In genomic region chr5:181246276-181247050, GRCh38 we compare ENCODE assay signal across 1 cellular context.
A peak's percentile ranks its signal among the peaks of the same experiment; 100 is the strongest.
TF ChIP-seq lines count a peak whose summit lies in the region.

No MANE protein-coding gene starts in this region.

TF ChIP-seq in HEK293, 187 proteins besides CTCF, POLR2A, EP300 and RAD21 (continued from another document and continues in another):
- TF ChIP-seq ZNF518A (tag by site-specific recombination; conservative IDR thresholded peaks at IDR 0.05; ENCODE audit: low read depth) (peak; percentile 52; the same call in 1 of the 2 replicates), PRDM4 (tag by site-specific recombination; IDR thresholded peaks at IDR 0.05) (no peak), ZNF37A (tag by site-specific recombination; IDR thresholded peaks at IDR 0.05) (no peak), ZNF26 (tag by site-specific recombination; IDR thresholded peaks at IDR 0.05) (no peak), ZXDB (tag by site-specific recombination; IDR thresholded peaks at IDR 0.05) (peak; percentile 92), REPIN1 (tag by site-specific recombination; IDR thresholded peaks at IDR 0.05; ENCODE audit: low read depth) (no peak), ZNF514 (tag by site-specific recombination; IDR thresholded peaks at IDR 0.05) (no peak), ZNF837 (tag by site-specific recombination; IDR thresholded peaks at IDR 0.05) (no peak), MYNN (tag by site-specific recombination; IDR thresholded peaks at IDR 0.05; ENCODE audit: borderline replicate concordance) (no peak), ZNF138 (tag by site-specific recombination; IDR thresholded peaks at IDR 0.05; ENCODE audit: borderline replicate concordance) (no peak), ZNF555 (tag by site-specific recombination; conservative IDR thresholded peaks at IDR 0.05) (no peak), ZNF335 (tag by site-specific recombination; conservative IDR thresholded peaks at IDR 0.05) (peak; percentile 42), REST (tag by site-specific recombination; IDR thresholded peaks at IDR 0.05) (no peak), ZNF664 (tag by site-specific recombination; IDR thresholded peaks at IDR 0.05) (no peak), ZNF513 (tag by site-specific recombination; IDR thresholded peaks at IDR 0.05) (no peak), KLF7 (tag by site-specific recombination; IDR thresholded peaks at IDR 0.05; ENCODE audit: borderline replicate concordance) (peak; percentile 99), ZNF10 (tag by site-specific recombination; IDR thresholded peaks at IDR 0.05) (no peak), ZNF658 (tag by site-specific recombination; IDR thresholded peaks at IDR 0.05) (no peak), ZNF140 (tag by site-specific recombination; IDR thresholded peaks at IDR 0.05) (no peak), ZNF629 (tag by site-specific recombination; IDR thresholded peaks at IDR 0.05) (peak; percentile 36; the same call in 1 of the 2 replicates), ZNF48 (tag by site-specific recombination; IDR thresholded peaks at IDR 0.05) (no peak), GFI1B (tag by site-specific recombination; IDR thresholded peaks at IDR 0.05) (no peak), ZNF777 (tag by site-specific recombination; IDR thresholded peaks at IDR 0.05; ENCODE audit: borderline replicate concordance) (no peak), ZBTB1 (tag by site-specific recombination; IDR thresholded peaks at IDR 0.05) (no peak), ZNF266 (tag by site-specific recombination; IDR thresholded peaks at IDR 0.05; ENCODE audit: low read depth) (no peak), ZNF354C (tag by site-specific recombination; IDR thresholded peaks at IDR 0.05; ENCODE audit: borderline replicate concordance, low read depth) (no peak), ZFP3 (tag by site-specific recombination; IDR thresholded peaks at IDR 0.05; ENCODE audit: low read depth) (no peak), ZNF623 (tag by site-specific recombination; IDR thresholded peaks at IDR 0.05) (no peak), ZNF768 (tag by site-specific recombination; IDR thresholded peaks at IDR 0.05) (no peak; the same call in 1 of the 2 replicates), ZNF785 (tag by site-specific recombination; IDR thresholded peaks at IDR 0.05) (no peak), ZNF701 (tag by site-specific recombination; IDR thresholded peaks at IDR 0.05) (no peak), GLIS2 (tag by site-specific recombination; IDR thresholded peaks at IDR 0.05) (peak; percentile 87)
- TF ChIP-seq, protein P1, sequence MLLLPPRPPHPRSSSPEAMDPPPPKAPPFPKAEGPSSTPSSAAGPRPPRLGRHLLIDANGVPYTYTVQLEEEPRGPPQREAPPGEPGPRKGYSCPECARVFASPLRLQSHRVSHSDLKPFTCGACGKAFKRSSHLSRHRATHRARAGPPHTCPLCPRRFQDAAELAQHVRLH (tag by site-specific recombination; IDR thresholded peaks at IDR 0.05): peak; percentile 79; the same call in 1 of the 2 replicates
- TF ChIP-seq, protein P2, sequence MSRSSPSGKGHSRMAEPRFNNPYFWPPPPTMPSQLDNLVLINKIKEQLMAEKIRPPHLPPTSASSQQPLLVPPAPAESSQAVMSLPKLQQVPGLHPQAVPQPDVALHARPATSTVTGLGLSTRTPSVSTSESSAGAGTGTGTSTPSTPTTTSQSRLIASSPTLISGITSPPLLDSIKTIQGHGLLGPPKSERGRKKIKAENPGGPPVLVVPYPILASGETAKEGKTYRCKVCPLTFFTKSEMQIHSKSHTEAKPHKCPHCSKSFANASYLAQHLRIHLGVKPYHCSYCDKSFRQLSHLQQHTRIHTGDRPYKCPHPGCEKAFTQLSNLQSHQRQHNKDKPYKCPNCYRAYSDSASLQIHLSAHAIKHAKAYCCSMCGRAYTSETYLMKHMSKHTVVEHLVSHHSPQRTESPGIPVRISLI (tag by site-specific recombination; IDR thresholded peaks at IDR 0.05): no peak; the same call in 1 of the 2 replicates
- TF ChIP-seq, protein P3, sequence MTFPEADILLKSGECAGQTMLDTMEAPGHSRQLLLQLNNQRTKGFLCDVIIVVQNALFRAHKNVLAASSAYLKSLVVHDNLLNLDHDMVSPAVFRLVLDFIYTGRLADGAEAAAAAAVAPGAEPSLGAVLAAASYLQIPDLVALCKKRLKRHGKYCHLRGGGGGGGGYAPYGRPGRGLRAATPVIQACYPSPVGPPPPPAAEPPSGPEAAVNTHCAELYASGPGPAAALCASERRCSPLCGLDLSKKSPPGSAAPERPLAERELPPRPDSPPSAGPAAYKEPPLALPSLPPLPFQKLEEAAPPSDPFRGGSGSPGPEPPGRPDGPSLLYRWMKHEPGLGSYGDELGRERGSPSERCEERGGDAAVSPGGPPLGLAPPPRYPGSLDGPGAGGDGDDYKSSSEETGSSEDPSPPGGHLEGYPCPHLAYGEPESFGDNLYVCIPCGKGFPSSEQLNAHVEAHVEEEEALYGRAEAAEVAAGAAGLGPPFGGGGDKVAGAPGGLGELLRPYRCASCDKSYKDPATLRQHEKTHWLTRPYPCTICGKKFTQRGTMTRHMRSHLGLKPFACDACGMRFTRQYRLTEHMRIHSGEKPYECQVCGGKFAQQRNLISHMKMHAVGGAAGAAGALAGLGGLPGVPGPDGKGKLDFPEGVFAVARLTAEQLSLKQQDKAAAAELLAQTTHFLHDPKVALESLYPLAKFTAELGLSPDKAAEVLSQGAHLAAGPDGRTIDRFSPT (tag by site-specific recombination; IDR thresholded peaks at IDR 0.05): peak; percentile 74
- TF ChIP-seq, protein P4, sequence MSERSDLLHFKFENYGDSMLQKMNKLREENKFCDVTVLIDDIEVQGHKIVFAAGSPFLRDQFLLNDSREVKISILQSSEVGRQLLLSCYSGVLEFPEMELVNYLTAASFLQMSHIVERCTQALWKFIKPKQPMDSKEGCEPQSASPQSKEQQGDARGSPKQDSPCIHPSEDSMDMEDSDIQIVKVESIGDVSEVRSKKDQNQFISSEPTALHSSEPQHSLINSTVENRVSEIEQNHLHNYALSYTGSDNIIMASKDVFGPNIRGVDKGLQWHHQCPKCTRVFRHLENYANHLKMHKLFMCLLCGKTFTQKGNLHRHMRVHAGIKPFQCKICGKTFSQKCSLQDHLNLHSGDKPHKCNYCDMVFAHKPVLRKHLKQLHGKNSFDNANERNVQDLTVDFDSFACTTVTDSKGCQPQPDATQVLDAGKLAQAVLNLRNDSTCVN (tag by site-specific recombination; optimal IDR thresholded peaks at IDR 0.05): peak; percentile 42
- TF ChIP-seq, protein P5, sequence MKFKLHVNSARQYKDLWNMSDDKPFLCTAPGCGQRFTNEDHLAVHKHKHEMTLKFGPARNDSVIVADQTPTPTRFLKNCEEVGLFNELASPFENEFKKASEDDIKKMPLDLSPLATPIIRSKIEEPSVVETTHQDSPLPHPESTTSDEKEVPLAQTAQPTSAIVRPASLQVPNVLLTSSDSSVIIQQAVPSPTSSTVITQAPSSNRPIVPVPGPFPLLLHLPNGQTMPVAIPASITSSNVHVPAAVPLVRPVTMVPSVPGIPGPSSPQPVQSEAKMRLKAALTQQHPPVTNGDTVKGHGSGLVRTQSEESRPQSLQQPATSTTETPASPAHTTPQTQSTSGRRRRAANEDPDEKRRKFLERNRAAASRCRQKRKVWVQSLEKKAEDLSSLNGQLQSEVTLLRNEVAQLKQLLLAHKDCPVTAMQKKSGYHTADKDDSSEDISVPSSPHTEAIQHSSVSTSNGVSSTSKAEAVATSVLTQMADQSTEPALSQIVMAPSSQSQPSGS (tag by site-specific recombination; IDR thresholded peaks at IDR 0.05; ENCODE audit: low read depth): no peak
